Comparison of ENCODE assay signal across 8 cellular contexts in the genomic region with DNA sequence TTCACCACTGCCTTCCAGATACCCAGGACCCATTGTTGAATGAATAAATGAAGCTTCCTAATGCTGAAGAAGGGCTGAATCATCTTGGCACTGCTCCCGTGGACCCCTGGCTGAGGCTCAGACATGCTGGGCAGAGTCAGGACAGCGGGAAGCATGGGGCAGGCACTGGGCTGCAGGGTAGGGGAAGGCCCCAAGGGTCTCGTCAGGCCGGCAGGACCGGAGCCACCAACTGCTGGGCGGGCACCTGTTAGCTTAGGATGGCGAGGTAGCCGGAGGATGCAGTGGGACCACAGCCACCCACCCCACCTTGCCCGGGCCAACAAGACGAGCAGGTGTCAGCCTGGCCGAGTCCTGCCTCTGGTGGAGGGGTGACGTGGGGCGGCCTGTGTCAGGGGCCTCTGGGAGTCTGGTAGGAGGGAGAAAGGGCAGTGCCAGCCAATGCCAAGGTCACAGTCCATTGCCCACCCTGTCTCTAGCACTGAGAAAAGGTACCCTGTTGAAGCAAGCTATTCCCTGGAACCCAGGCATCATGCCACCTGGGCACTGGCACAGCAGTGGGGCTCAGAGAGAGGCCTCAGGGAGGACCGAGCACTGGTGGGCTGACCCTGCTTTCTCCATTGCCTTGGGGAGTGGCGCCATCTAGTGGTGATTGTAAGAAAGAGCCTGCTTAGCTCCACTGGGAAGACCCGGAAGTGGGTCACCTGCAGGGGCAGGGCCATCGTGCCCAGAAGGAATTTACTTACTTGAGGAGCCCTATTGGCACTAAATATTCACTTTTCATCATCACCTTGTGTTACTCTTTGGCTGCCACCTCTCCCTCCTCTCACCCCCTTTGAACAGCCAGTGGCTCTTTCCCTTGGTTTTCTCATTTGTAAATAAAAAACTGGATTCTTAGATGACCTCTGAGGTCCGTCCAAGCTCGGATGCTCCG. TPM values are rescaled to one million over a fixed set of nuclear protein-coding genes. Genes with fewer than 3 reads are reported as not detected.
DNase-seq lines count a peak whose midpoint lies in the region; ATAC-seq, FAIRE-seq and TF ChIP-seq lines count a peak whose summit lies in the region.

No MANE protein-coding gene starts in this region.

- CTCF ChIA-PET in CD4-positive, alpha-beta memory T cell (lab: Charles Lee; ENCODE audit: partially characterized antibody): interaction anchor here (0.6 to 8.3 kb wide), 60 partner anchors 7 to 500 kb away, joined by 3 to 212 read pairs (median 4); a partner anchor contains a TSS

- intact Hi-C loops in CD4-positive, alpha-beta memory T cell (cut with micrococcal nuclease): loop anchor here (1.0 to 5.0 kb wide), 5 partner anchors 46 to 430 kb away; no protein-coding TSS in a partner anchor
- intact Hi-C loops in heart right ventricle (cut with DNase I): loop anchor here (1.0 to 10.0 kb wide), 14 partner anchors 46 to 431 kb away; a partner anchor contains a TSS

- peak; percentile 82 for ATAC-seq in activated naive CD8-positive, alpha-beta T cell treated with anti-CD3 and anti-CD28 coated beads, Interleukin-2, amount 50 U/mL, for 24 hours
- ATAC-seq in heart right ventricle: peak; percentile 48 to 85 (median 76)
- ATAC-seq in GM19395 (IDR thresholded peaks at IDR 0.05; ENCODE audit: unreplicated experiment): no peak

- peak; percentile 80 to 83 (median 82) for DNase-seq in CD4-positive, alpha-beta memory T cell
- DNase-seq in H54 (ENCODE audit: insufficient read length, low spot score) (peak; percentile 92), NCI-H1436 treated with DMSO at 0.1 percent for 48 hours (lab: John Stamatoyannopoulos, UW) (peak; percentile 65), SW480 (ENCODE audit: low spot score) (peak; percentile 90), heart right ventricle (peak; percentile 57 to 83), putamen (ENCODE audit: low spot score) (peak; percentile 62)
- peak; percentile 86 for DNase-seq in activated naive CD8-positive, alpha-beta T cell treated with anti-CD3 and anti-CD28 coated beads, Interleukin-2, amount 50 U/mL, for 24 hours

- H3K36me3 Mint-ChIP-seq in CD4-positive, alpha-beta memory T cell: no peaks in the 10 kb centered on the region
- no peaks in the 10 kb centered on the region for H3K36me3 Mint-ChIP-seq in activated naive CD8-positive, alpha-beta T cell treated with anti-CD3 and anti-CD28 coated beads, Interleukin-2, amount 50 U/mL, for 24 hours (ENCODE audit: low read depth)

- no peaks in the 10 kb centered on the region for H3K36me3 ChIP-seq in CD4-positive, alpha-beta memory T cell (ENCODE audit: insufficient read depth, low read length)
- H3K36me3 ChIP-seq in heart right ventricle: no peaks in the 10 kb centered on the region

- H3K9me3 ChIP-seq in CD4-positive, alpha-beta memory T cell (ENCODE audit: control insufficient read depth in 1 of 2, low read length in 2 of 2): no peaks in the 10 kb centered on the region
- H3K9me3 ChIP-seq in heart right ventricle: no peaks in the 10 kb centered on the region

- TF ChIP-seq CTCF in heart right ventricle (IDR thresholded peaks at IDR 0.05): peak; percentile 89 to 96 (median 95)

- peaks cover 35% of the 10 kb centered on the region for H3K4me1 ChIP-seq in CD4-positive, alpha-beta memory T cell (ENCODE audit: insufficient read depth, low read length)
- peaks cover 7 to 34% (median 31%) of the 10 kb centered on the region in 9 donors for H3K4me1 ChIP-seq in heart right ventricle

- peaks cover 19 to 43% (median 25%) of the 10 kb centered on the region in 4 donors for H3K4me1 Mint-ChIP-seq in CD4-positive, alpha-beta memory T cell
- peaks cover 18% of the 10 kb centered on the region for H3K4me1 Mint-ChIP-seq in activated naive CD8-positive, alpha-beta T cell treated with anti-CD3 and anti-CD28 coated beads, Interleukin-2, amount 50 U/mL, for 24 hours

- no peak for FAIRE-seq in H54 (lab: Jason Lieb, UNC)

- peaks cover 62 to 64% of the 10 kb centered on the region in 2 donors for H3K27me3 Mint-ChIP-seq in CD4-positive, alpha-beta memory T cell
- peaks cover 75% of the 10 kb centered on the region for H3K27me3 Mint-ChIP-seq in activated naive CD8-positive, alpha-beta T cell treated with anti-CD3 and anti-CD28 coated beads, Interleukin-2, amount 50 U/mL, for 24 hours

- peak overlapping the region in 1 of 8 donors; percentile 43 for H3K4me3 Mint-ChIP-seq in CD4-positive, alpha-beta memory T cell
- no peak overlapping the region for H3K4me3 Mint-ChIP-seq in activated naive CD8-positive, alpha-beta T cell treated with anti-CD3 and anti-CD28 coated beads, Interleukin-2, amount 50 U/mL, for 24 hours

- no peak overlapping the region for H3K27ac ChIP-seq in CD4-positive, alpha-beta memory T cell (ENCODE audit: low read depth, low read length)
- no peak overlapping the region for H3K27ac ChIP-seq in heart right ventricle

- POLR2A ChIA-PET in CD4-positive, alpha-beta memory T cell (lab: Charles Lee; ENCODE audit: partially characterized antibody): interaction anchor here (0.7 to 2.4 kb wide), 7 partner anchors 30 to 180 kb away, joined by 3 to 11 read pairs (median 3); a partner anchor contains a TSS

- peaks cover 61% of the 10 kb centered on the region for H3K27me3 ChIP-seq in CD4-positive, alpha-beta memory T cell (ENCODE audit: insufficient read depth, low read length)
- H3K27me3 ChIP-seq in heart right ventricle: peaks cover 29 to 97% (median 95%) of the 10 kb centered on the region in 7 donors

- H3K27ac Mint-ChIP-seq in CD4-positive, alpha-beta memory T cell: peak overlapping the region in 1 of 7 donors; percentile 55
- H3K27ac Mint-ChIP-seq in activated naive CD8-positive, alpha-beta T cell treated with anti-CD3 and anti-CD28 coated beads, Interleukin-2, amount 50 U/mL, for 24 hours: no peak overlapping the region

- H3K4me3 ChIP-seq in CD4-positive, alpha-beta memory T cell (ENCODE audit: low read length in 2 of 2): no peak overlapping the region
- H3K4me3 ChIP-seq in heart right ventricle: no peak overlapping the region

- 43 to 48% methylated on average over 20 of the region's 20 CpGs for WGBS in heart right ventricle, 2 donors

- H3K9me3 Mint-ChIP-seq in CD4-positive, alpha-beta memory T cell: peaks cover 0 to 9% (median 0%) of the 10 kb centered on the region in 8 donors
- no peaks in the 10 kb centered on the region for H3K9me3 Mint-ChIP-seq in activated naive CD8-positive, alpha-beta T cell treated with anti-CD3 and anti-CD28 coated beads, Interleukin-2, amount 50 U/mL, for 24 hours

- no peak for TF ChIP-seq POLR2A in H54 (IDR thresholded peaks at IDR 0.05; ENCODE audit: low read depth, low read length)

RNA-seq across cellular contexts. Expression of a gene that starts 3.0 kb away (rescaled TPM):
- total RNA-seq in CD4-positive, alpha-beta memory T cell: not detected
- not detected for polyA plus RNA-seq in CD4-positive, alpha-beta memory T cell
- under 1 TPM in 2 of 10 donors, not detected in 8; 0.11 to 0.23 TPM for total RNA-seq in heart right ventricle
- polyA plus RNA-seq in heart right ventricle: under 1 TPM in 1 of 2 donors, not detected in 1; 0.03 TPM

RNA-seq across cellular contexts. Expression of a gene that starts 29.0 kb away (rescaled TPM):
- total RNA-seq in CD4-positive, alpha-beta memory T cell: 1 to 10 TPM in 1 of 2 experiments, under 1 TPM in 1; 0.70 to 1.2 TPM
- under 1 TPM; 0.22 to 0.33 TPM for polyA plus RNA-seq in CD4-positive, alpha-beta memory T cell
- under 1 TPM in 1 of 10 donors, not detected in 9; 0.26 TPM for total RNA-seq in heart right ventricle
- under 1 TPM in 1 of 2 donors, not detected in 1; 0.03 TPM for polyA plus RNA-seq in heart right ventricle

RNA-seq across cellular contexts. Expression of a gene that starts 57.9 kb away (rescaled TPM):
- 10 to 100 TPM; 13.9 to 16.3 TPM for total RNA-seq in CD4-positive, alpha-beta memory T cell
- polyA plus RNA-seq in CD4-positive, alpha-beta memory T cell: 1 to 10 TPM; 1.6 to 4.8 TPM
- 10 to 100 TPM; 12.5 to 44.2 (median 22.5) TPM for total RNA-seq in heart right ventricle
- 10 to 100 TPM; 26.1 to 39.9 TPM for polyA plus RNA-seq in heart right ventricle
